ENCODE assay signal across 2 cellular contexts in the genomic region with DNA sequence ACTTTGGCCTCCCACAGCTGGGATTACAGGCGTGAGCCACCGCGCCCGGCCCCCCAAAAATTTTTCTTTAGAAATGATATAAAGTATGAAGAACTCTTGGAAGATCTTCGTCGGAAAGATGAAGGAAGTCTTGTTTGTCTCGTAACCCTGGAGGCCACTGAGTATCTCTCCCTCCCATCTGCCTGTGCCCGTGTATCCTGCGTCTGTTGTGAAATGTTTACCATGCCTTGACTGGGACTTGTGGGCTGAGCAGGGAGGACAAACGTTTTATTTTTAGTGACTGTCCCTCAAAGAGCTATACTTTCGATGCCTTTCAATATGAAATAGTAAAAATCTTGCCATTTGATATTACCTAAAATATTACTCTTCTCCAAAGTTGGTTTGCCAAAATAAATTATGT.
TF ChIP-seq lines count a peak whose summit lies in the region.

No MANE protein-coding gene starts in this region.

TF ChIP-seq in WTC11, 78 proteins besides CTCF, POLR2A, EP300 and RAD21 (continued from another document):
- TF ChIP-seq, protein P1, sequence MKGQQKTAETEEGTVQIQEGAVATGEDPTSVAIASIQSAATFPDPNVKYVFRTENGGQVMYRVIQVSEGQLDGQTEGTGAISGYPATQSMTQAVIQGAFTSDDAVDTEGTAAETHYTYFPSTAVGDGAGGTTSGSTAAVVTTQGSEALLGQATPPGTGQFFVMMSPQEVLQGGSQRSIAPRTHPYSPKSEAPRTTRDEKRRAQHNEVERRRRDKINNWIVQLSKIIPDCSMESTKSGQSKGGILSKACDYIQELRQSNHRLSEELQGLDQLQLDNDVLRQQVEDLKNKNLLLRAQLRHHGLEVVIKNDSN (CRISPR knock-in tag; IDR thresholded peaks at IDR 0.05): no peak
- no peak for TF ChIP-seq HMGA2 (CRISPR knock-in tag; IDR thresholded peaks at IDR 0.05)
- no peak for TF ChIP-seq RELA (CRISPR knock-in tag; IDR thresholded peaks at IDR 0.05; ENCODE audit: borderline replicate concordance)
- no peak for TF ChIP-seq NR2C2 (CRISPR knock-in tag; IDR thresholded peaks at IDR 0.05)
- TF ChIP-seq, protein P2, sequence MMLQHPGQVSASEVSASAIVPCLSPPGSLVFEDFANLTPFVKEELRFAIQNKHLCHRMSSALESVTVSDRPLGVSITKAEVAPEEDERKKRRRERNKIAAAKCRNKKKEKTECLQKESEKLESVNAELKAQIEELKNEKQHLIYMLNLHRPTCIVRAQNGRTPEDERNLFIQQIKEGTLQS (CRISPR knock-in tag; conservative IDR thresholded peaks at IDR 0.05): no peak

TF ChIP-seq in HepG2, 621 proteins besides CTCF, POLR2A, EP300 and RAD21 (continues in another document):
- TF ChIP-seq, protein P3, sequence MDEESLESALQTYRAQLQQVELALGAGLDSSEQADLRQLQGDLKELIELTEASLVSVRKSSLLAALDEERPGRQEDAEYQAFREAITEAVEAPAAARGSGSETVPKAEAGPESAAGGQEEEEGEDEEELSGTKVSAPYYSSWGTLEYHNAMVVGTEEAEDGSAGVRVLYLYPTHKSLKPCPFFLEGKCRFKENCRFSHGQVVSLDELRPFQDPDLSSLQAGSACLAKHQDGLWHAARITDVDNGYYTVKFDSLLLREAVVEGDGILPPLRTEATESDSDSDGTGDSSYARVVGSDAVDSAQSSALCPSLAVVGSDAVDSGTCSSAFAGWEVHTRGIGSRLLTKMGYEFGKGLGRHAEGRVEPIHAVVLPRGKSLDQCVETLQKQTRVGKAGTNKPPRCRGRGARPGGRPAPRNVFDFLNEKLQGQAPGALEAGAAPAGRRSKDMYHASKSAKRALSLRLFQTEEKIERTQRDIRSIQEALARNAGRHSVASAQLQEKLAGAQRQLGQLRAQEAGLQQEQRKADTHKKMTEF (CRISPR knock-in tag; IDR thresholded peaks at IDR 0.05): peak; percentile 50; the same call in 1 of the 2 replicates
- TF ChIP-seq MATR3 (CRISPR knock-in tag; IDR thresholded peaks at IDR 0.05) (no peak), LCORL (IDR thresholded peaks at IDR 0.05) (no peak), LCORL (CRISPR knock-in tag; IDR thresholded peaks at IDR 0.05) (0 out of 2 replicates have a peak, but pooled peaks have one; percentile 37), IRF2 (CRISPR knock-in tag; IDR thresholded peaks at IDR 0.05) (peak; percentile 68), GATAD1 (CRISPR knock-in tag; IDR thresholded peaks at IDR 0.05) (0 out of 2 replicates have a peak, but pooled peaks have one; percentile 34), ZNF792 (CRISPR knock-in tag; IDR thresholded peaks at IDR 0.05) (0 out of 2 replicates have a peak, but pooled peaks have one; percentile 37), KAT7 (CRISPR knock-in tag; IDR thresholded peaks at IDR 0.05; ENCODE audit: borderline replicate concordance) (peak; percentile 38; the same call in 1 of the 2 replicates), THAP11 (CRISPR knock-in tag; IDR thresholded peaks at IDR 0.05) (peak; percentile 44; the same call in 1 of the 2 replicates), HES4 (CRISPR knock-in tag; IDR thresholded peaks at IDR 0.05; ENCODE audit: borderline replicate concordance) (no peak), RARA (CRISPR knock-in tag; IDR thresholded peaks at IDR 0.05) (peak; percentile 47; the same call in 1 of the 2 replicates), RXRB (CRISPR knock-in tag; IDR thresholded peaks at IDR 0.05; ENCODE audit: borderline replicate concordance) (peak; percentile 50; the same call in 1 of the 2 replicates), NR2C2 (CRISPR knock-in tag; IDR thresholded peaks at IDR 0.05; ENCODE audit: borderline replicate concordance) (peak; percentile 29; the same call in 1 of the 2 replicates), PTBP1 (IDR thresholded peaks at IDR 0.05; ENCODE audit: low read depth, low read length, poor library complexity, severe bottlenecking) (no peak), SOX5 (CRISPR knock-in tag; IDR thresholded peaks at IDR 0.05; ENCODE audit: borderline replicate concordance) (peak; percentile 70; the same call in 1 of the 2 replicates), SAP130 (CRISPR knock-in tag; IDR thresholded peaks at IDR 0.05; ENCODE audit: low read depth) (peak; percentile 82), KDM6A (CRISPR knock-in tag; IDR thresholded peaks at IDR 0.05; ENCODE audit: low read depth) (0 out of 2 replicates have a peak, but pooled peaks have one; percentile 27), ZBTB7A (CRISPR knock-in tag; IDR thresholded peaks at IDR 0.05) (no peak), CEBPG (CRISPR knock-in tag; IDR thresholded peaks at IDR 0.05) (peak; percentile 94), DR1 (CRISPR knock-in tag; IDR thresholded peaks at IDR 0.05) (no peak), ZNF614 (CRISPR knock-in tag; IDR thresholded peaks at IDR 0.05; ENCODE audit: borderline replicate concordance) (peak; percentile 49; the same call in 1 of the 2 replicates), ELF3 (CRISPR knock-in tag; IDR thresholded peaks at IDR 0.05) (peak; percentile 42; the same call in 1 of the 2 replicates), ARID2 (CRISPR knock-in tag; IDR thresholded peaks at IDR 0.05; ENCODE audit: borderline replicate concordance) (no peak), KLF16 (CRISPR knock-in tag; IDR thresholded peaks at IDR 0.05) (peak in 1 of 2 experiments; percentile 54; a peak in 1 of 4 replicates), TCF7 (IDR thresholded peaks at IDR 0.05; ENCODE audit: low read depth) (peak; percentile 78), NCOR1 (IDR thresholded peaks at IDR 0.05; ENCODE audit: borderline replicate concordance, low read length) (0 out of 2 replicates have a peak, but pooled peaks have one; percentile 24), NCOA2 (CRISPR knock-in tag; IDR thresholded peaks at IDR 0.05) (peak; percentile 82), ZNF12 (CRISPR knock-in tag; IDR thresholded peaks at IDR 0.05) (0 out of 2 replicates have a peak, but pooled peaks have one; percentile 9), ZNF292 (CRISPR knock-in tag; IDR thresholded peaks at IDR 0.05; ENCODE audit: borderline replicate concordance, low read depth) (peak; percentile 71; the same call in 1 of the 2 replicates), ISL2 (CRISPR knock-in tag; IDR thresholded peaks at IDR 0.05) (peak; percentile 33; the same call in 1 of the 2 replicates), ZNF501 (CRISPR knock-in tag; IDR thresholded peaks at IDR 0.05) (peak; percentile 18; the same call in 1 of the 2 replicates), HDAC2 (CRISPR knock-in tag; IDR thresholded peaks at IDR 0.05) (peak; percentile 78), ADNP (CRISPR knock-in tag; IDR thresholded peaks at IDR 0.05) (no peak), THYN1 (CRISPR knock-in tag; IDR thresholded peaks at IDR 0.05; ENCODE audit: borderline replicate concordance, low read depth) (0 out of 2 replicates have a peak, but pooled peaks have one; percentile 54), ZNF879 (CRISPR knock-in tag; IDR thresholded peaks at IDR 0.05) (no peak), SOX13 (IDR thresholded peaks at IDR 0.05) (peak; percentile 31; the same call in 1 of the 2 replicates), SOX13 (CRISPR knock-in tag; conservative IDR thresholded peaks at IDR 0.05 in 1 of 2, IDR thresholded peaks at IDR 0.05 in 1 of 2) (peak in 1 of 2 experiments; percentile 86; a peak in 2 of 4 replicates), NR2F1 (CRISPR knock-in tag; IDR thresholded peaks at IDR 0.05) (0 out of 4 replicates have a peak, but pooled peaks of 1 of the 2 experiments have one; percentile 27), PHB2 (IDR thresholded peaks at IDR 0.05; ENCODE audit: partially characterized antibody) (no peak), NR2F2 (IDR thresholded peaks at IDR 0.05; ENCODE audit: borderline replicate concordance, low read depth) (peak; percentile 41; the same call in 1 of the 2 replicates), ZNF83 (CRISPR knock-in tag; IDR thresholded peaks at IDR 0.05; ENCODE audit: borderline replicate concordance) (no peak), DPF2 (CRISPR knock-in tag; IDR thresholded peaks at IDR 0.05; ENCODE audit: borderline replicate concordance, low read depth) (peak; percentile 23; the same call in 1 of the 2 replicates), HOXA3 (CRISPR knock-in tag; IDR thresholded peaks at IDR 0.05) (peak; percentile 52; the same call in 1 of the 2 replicates), SYNCRIP (IDR thresholded peaks at IDR 0.05; ENCODE audit: insufficient read depth, low read depth, low read length) (no peak), KDM1A (CRISPR knock-in tag; IDR thresholded peaks at IDR 0.05) (peak; percentile 37; the same call in 1 of the 2 replicates), MED1 (CRISPR knock-in tag; IDR thresholded peaks at IDR 0.05) (0 out of 2 replicates have a peak, but pooled peaks have one; percentile 15), SIX4 (CRISPR knock-in tag; IDR thresholded peaks at IDR 0.05) (0 out of 2 replicates have a peak, but pooled peaks have one; percentile 36)
- TF ChIP-seq, protein P4, sequence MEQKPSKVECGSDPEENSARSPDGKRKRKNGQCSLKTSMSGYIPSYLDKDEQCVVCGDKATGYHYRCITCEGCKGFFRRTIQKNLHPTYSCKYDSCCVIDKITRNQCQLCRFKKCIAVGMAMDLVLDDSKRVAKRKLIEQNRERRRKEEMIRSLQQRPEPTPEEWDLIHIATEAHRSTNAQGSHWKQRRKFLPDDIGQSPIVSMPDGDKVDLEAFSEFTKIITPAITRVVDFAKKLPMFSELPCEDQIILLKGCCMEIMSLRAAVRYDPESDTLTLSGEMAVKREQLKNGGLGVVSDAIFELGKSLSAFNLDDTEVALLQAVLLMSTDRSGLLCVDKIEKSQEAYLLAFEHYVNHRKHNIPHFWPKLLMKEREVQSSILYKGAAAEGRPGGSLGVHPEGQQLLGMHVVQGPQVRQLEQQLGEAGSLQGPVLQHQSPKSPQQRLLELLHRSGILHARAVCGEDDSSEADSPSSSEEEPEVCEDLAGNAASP (CRISPR knock-in tag; IDR thresholded peaks at IDR 0.05; ENCODE audit: borderline replicate concordance): peak; percentile 43; the same call in 1 of the 2 replicates
- TF ChIP-seq, protein P5, sequence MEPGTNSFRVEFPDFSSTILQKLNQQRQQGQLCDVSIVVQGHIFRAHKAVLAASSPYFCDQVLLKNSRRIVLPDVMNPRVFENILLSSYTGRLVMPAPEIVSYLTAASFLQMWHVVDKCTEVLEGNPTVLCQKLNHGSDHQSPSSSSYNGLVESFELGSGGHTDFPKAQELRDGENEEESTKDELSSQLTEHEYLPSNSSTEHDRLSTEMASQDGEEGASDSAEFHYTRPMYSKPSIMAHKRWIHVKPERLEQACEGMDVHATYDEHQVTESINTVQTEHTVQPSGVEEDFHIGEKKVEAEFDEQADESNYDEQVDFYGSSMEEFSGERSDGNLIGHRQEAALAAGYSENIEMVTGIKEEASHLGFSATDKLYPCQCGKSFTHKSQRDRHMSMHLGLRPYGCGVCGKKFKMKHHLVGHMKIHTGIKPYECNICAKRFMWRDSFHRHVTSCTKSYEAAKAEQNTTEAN (CRISPR knock-in tag; conservative IDR thresholded peaks at IDR 0.05): no peak
- TF ChIP-seq, protein P6, sequence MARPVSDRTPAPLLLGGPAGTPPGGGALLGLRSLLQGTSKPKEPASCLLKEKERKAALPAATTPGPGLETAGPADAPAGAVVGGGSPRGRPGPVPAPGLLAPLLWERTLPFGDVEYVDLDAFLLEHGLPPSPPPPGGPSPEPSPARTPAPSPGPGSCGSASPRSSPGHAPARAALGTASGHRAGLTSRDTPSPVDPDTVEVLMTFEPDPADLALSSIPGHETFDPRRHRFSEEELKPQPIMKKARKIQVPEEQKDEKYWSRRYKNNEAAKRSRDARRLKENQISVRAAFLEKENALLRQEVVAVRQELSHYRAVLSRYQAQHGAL (CRISPR knock-in tag; IDR thresholded peaks at IDR 0.05; ENCODE audit: not compliant biosample characterization): no peak
- TF ChIP-seq, protein P7, sequence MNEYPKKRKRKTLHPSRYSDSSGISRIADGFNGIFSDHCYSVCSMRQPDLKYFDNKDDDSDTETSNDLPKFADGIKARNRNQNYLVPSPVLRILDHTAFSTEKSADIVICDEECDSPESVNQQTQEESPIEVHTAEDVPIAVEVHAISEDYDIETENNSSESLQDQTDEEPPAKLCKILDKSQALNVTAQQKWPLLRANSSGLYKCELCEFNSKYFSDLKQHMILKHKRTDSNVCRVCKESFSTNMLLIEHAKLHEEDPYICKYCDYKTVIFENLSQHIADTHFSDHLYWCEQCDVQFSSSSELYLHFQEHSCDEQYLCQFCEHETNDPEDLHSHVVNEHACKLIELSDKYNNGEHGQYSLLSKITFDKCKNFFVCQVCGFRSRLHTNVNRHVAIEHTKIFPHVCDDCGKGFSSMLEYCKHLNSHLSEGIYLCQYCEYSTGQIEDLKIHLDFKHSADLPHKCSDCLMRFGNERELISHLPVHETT (CRISPR knock-in tag; conservative IDR thresholded peaks at IDR 0.05): no peak; the same call in 1 of the 2 replicates
- TF ChIP-seq, protein P8, sequence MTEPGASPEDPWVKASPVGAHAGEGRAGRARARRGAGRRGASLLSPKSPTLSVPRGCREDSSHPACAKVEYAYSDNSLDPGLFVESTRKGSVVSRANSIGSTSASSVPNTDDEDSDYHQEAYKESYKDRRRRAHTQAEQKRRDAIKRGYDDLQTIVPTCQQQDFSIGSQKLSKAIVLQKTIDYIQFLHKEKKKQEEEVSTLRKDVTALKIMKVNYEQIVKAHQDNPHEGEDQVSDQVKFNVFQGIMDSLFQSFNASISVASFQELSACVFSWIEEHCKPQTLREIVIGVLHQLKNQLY (CRISPR knock-in tag; IDR thresholded peaks at IDR 0.05): 0 out of 2 replicates have a peak, but pooled peaks have one; percentile 39
- TF ChIP-seq, protein P9, sequence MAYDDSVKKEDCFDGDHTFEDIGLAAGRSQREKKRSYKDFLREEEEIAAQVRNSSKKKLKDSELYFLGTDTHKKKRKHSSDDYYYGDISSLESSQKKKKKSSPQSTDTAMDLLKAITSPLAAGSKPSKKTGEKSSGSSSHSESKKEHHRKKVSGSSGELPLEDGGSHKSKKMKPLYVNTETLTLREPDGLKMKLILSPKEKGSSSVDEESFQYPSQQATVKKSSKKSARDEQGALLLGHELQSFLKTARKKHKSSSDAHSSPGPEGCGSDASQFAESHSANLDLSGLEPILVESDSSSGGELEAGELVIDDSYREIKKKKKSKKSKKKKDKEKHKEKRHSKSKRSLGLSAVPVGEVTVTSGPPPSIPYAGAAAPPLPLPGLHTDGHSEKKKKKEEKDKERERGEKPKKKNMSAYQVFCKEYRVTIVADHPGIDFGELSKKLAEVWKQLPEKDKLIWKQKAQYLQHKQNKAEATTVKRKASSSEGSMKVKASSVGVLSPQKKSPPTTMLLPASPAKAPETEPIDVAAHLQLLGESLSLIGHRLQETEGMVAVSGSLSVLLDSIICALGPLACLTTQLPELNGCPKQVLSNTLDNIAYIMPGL (CRISPR knock-in tag; IDR thresholded peaks at IDR 0.05; ENCODE audit: borderline replicate concordance in 1 of 2, low read depth in 1 of 2): no peak
- TF ChIP-seq, protein P10, sequence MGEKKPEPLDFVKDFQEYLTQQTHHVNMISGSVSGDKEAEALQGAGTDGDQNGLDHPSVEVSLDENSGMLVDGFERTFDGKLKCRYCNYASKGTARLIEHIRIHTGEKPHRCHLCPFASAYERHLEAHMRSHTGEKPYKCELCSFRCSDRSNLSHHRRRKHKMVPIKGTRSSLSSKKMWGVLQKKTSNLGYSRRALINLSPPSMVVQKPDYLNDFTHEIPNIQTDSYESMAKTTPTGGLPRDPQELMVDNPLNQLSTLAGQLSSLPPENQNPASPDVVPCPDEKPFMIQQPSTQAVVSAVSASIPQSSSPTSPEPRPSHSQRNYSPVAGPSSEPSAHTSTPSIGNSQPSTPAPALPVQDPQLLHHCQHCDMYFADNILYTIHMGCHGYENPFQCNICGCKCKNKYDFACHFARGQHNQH (CRISPR knock-in tag; IDR thresholded peaks at IDR 0.05): peak; percentile 61; the same call in 1 of the 2 replicates
